Comparison of ENCODE assay signal across 8 cellular contexts in genomic region chr15:76059320-76060097, GRCh38. TPM values are rescaled to one million over a fixed set of nuclear protein-coding genes. Genes with fewer than 3 reads are reported as not detected.
A peak's percentile ranks its signal among the peaks of the same experiment; 100 is the strongest.
DNase-seq lines count a peak whose midpoint lies in the region; TF ChIP-seq lines count a peak whose summit lies in the region.

Gene TMEM266 (plus strand): TSS chr15:76059985. CDS start chr15:76134264, 74,279 bp downstream.

- no peaks in the 10 kb centered on the region for H3K9me3 ChIP-seq in mesodermal cell (ENCODE audit: control insufficient read depth, low read length)
- H3K9me3 ChIP-seq in testis, result no peaks in the 10 kb centered on the region

- H3K27me3 Mint-ChIP-seq in endothelial cell (ENCODE audit: unreplicated experiment), result peaks cover 7% of the 10 kb centered on the region

- TF ChIP-seq CTCF in KMS-11 (conservative IDR thresholded peaks at IDR 0.05; ENCODE audit: low read depth, low read length), result no peak
- no peak for TF ChIP-seq CTCF in WI38 (IDR thresholded peaks at IDR 0.05; ENCODE audit: low read depth, low read length)
- TF ChIP-seq CTCF in endothelial cell (IDR thresholded peaks at IDR 0.05; ENCODE audit: unreplicated experiment), result no peak
- no peak for TF ChIP-seq CTCF in testis (IDR thresholded peaks at IDR 0.05)

- peak within 1 kb of the TSS; percentile 92 for H3K4me3 Mint-ChIP-seq in endothelial cell (ENCODE audit: unreplicated experiment)

- H3K4me2 ChIP-seq in KMS-11, result peak within 1 kb of the TSS; percentile 97

- WGBS in mesodermal cell (ENCODE audit: insufficient coverage in 2 of 2), 2 experiments, result 0% methylated on average over 31 to 37 of the region's 106 CpGs
- WGBS in testis, 2 donors, result 0 to 1% methylated on average over 3 to 51 of the region's 106 CpGs

- H3K79me2 ChIP-seq in KMS-11 (ENCODE audit: insufficient read depth, low read depth), result no peaks in the 10 kb centered on the region

- no peaks in the 10 kb centered on the region for H3K36me3 Mint-ChIP-seq in endothelial cell (ENCODE audit: low read depth, unreplicated experiment)

- DNase-seq in NCI-H1417 (lab: John Stamatoyannopoulos, UW) (peak; percentile 76 to 84 (median 83)), NCI-H1417 treated with DMSO at 0.1 percent for 48 hours (lab: John Stamatoyannopoulos, UW) (no peak), endothelial cell (ENCODE audit: low spot score) (peak; percentile 76), testis (peak; percentile 48), NCI-H128 (lab: John Stamatoyannopoulos, UW; ENCODE audit: unreplicated experiment) (no peak)

- intact Hi-C loops in testis (cut with DNase I; ENCODE audit: low total_unique reads), result no loop called here

- peaks cover 47% of the 10 kb centered on the region for H3K4me1 ChIP-seq in KMS-11 (ENCODE audit: low read depth, poor library complexity, severe bottlenecking)
- peaks cover 7% of the 10 kb centered on the region for H3K4me1 ChIP-seq in mesodermal cell (ENCODE audit: control insufficient read depth, insufficient read depth, low read length, poor library complexity, severe bottlenecking)
- no peaks in the 10 kb centered on the region for H3K4me1 ChIP-seq in testis

- no peaks in the 10 kb centered on the region for H3K36me3 ChIP-seq in KMS-11 (ENCODE audit: insufficient read depth)
- no peaks in the 10 kb centered on the region for H3K36me3 ChIP-seq in mesodermal cell (ENCODE audit: control insufficient read depth, insufficient read depth, low read length)
- no peaks in the 10 kb centered on the region for H3K36me3 ChIP-seq in testis (ENCODE audit: low read depth, missing control alignments)

- peak within 1 kb of the TSS; percentile 90 for H2AFZ ChIP-seq in KMS-11 (ENCODE audit: low read depth)

- no peak for TF ChIP-seq POLR2A in testis (IDR thresholded peaks at IDR 0.05)

- H3K27ac Mint-ChIP-seq in endothelial cell (ENCODE audit: unreplicated experiment), result peak within 1 kb of the TSS; percentile 24

- no peaks in the 10 kb centered on the region for H3K9me3 Mint-ChIP-seq in endothelial cell (ENCODE audit: unreplicated experiment)

- H3K4me1 Mint-ChIP-seq in endothelial cell (ENCODE audit: unreplicated experiment), result peaks cover 38% of the 10 kb centered on the region

- no peak within 1 kb of the TSS for H3K4me3 ChIP-seq in KMS-11 (IDR thresholded peaks at IDR 0.05; ENCODE audit: insufficient read depth, low read depth, low read length)
- H3K4me3 ChIP-seq in WI38 (ENCODE audit: low read depth, low read length), result peak within 1 kb of the TSS; percentile 55
- H3K4me3 ChIP-seq in mesodermal cell (ENCODE audit: extremely low read depth, insufficient read depth, low read length, poor library complexity, severe bottlenecking), result peak within 1 kb of the TSS; percentile 54
- peak within 1 kb of the TSS; percentile 58 to 68 for H3K4me3 ChIP-seq in testis

- H3K27ac ChIP-seq in KMS-11 (no peak within 1 kb of the TSS), mesodermal cell (ENCODE audit: low read depth, low read length, severe bottlenecking) (no peak within 1 kb of the TSS), testis (no peak within 1 kb of the TSS)

- peak within 1 kb of the TSS; percentile 25; the same call in 1 of the 2 replicates for H3K9ac ChIP-seq in KMS-11

- peaks cover 8% of the 10 kb centered on the region for H3K27me3 ChIP-seq in KMS-11 (ENCODE audit: insufficient read depth, low read depth)
- H3K27me3 ChIP-seq in testis, result no peaks in the 10 kb centered on the region

- H4K20me1 ChIP-seq in KMS-11 (ENCODE audit: insufficient read depth), result no peaks in the 10 kb centered on the region

RNA-seq across cellular contexts. Expression of gene TMEM266, which starts in this region (rescaled TPM):
- total RNA-seq in endothelial cell (ENCODE audit: unreplicated experiment), result 8.1 TPM
- polyA plus RNA-seq in mesodermal cell (2013, experiment 1 of 2), result 1.3 TPM
- 0.81 TPM for polyA plus RNA-seq in mesodermal cell (2013, experiment 2 of 2)
- 10 to 100 TPM in 1 of 2 donors, 1 to 10 TPM in 1; 6.0 to 12.4 TPM for total RNA-seq in testis
- 4.2 TPM for polyA plus RNA-seq in testis (ENCODE audit: insufficient read depth, low read depth, low replicate concordance)

Comparison
In these comparisons a context has a peak if more than half of its experiments do, and no peak if none do; other contexts are left out.
1. DNase-seq: peak in NCI-H1417 (3 of 3), endothelial cell (single experiment) and testis (single experiment); none in NCI-H1417 treated with DMSO at 0.1 percent for 48 hours (single experiment) and NCI-H128 (single experiment).